In genomic region chr1:165259706-165260105, GRCh38 we compare ENCODE assay signal across 15 cellular contexts.
A peak's percentile ranks its signal among the peaks of the same experiment; 100 is the strongest.
DNase-seq lines count a peak whose midpoint lies in the region; ATAC-seq and TF ChIP-seq lines count a peak whose summit lies in the region.
"Had no signal": no experiment of that assay in that cellular context is flagged by ENCODE, and none has a peak within 500 bp of the region (broad histone marks: within the 10 kb centered on the region; RNA-seq: fewer than 3 reads in every experiment).

No MANE protein-coding gene starts in this region.

- H3K36me3 Mint-ChIP-seq in nephron (ENCODE audit: low read depth) (no peaks in the 10 kb centered on the region), natural killer cell (no peaks in the 10 kb centered on the region)
- H3K36me3 Mint-ChIP-seq in CD8-positive, alpha-beta memory T cell, result no peaks in the 10 kb centered on the region
- H3K36me3 Mint-ChIP-seq: T-cell had no signal

- H3K27me3 ChIP-seq in BLaER1 treated with 17β-estradiol and CSF1 and Interleukin-3, amounts not matched to agents 10 nM and 100 nM, result no peaks in the 10 kb centered on the region
- peaks cover 4% of the 10 kb centered on the region for H3K27me3 ChIP-seq in CD8-positive, alpha-beta memory T cell (ENCODE audit: insufficient read depth, low read length, poor library complexity, severe bottlenecking)
- H3K27me3 ChIP-seq: Peyer's patch, SJCRH30 had no signal

- H3K4me3 Mint-ChIP-seq in nephron (peak overlapping the region in 1 of 3 experiments; percentile 19), natural killer cell (no peak overlapping the region)
- H3K4me3 Mint-ChIP-seq in CD8-positive, alpha-beta memory T cell, result no peak overlapping the region
- H3K4me3 Mint-ChIP-seq: T-cell had no signal

- intact Hi-C loops in natural killer cell (cut with micrococcal nuclease), result no loop called here

- H3K4me1 ChIP-seq in BLaER1 treated with 17β-estradiol and CSF1 and Interleukin-3, amounts not matched to agents 10 nM and 100 nM, result peaks cover 6 to 22% (median 16%) of the 10 kb centered on the region in 10 experiments; a peak in 17 of 20 replicates
- H3K4me1 ChIP-seq in CD8-positive, alpha-beta memory T cell (ENCODE audit: insufficient read depth, low read length), result no peaks in the 10 kb centered on the region
- H3K4me1 ChIP-seq: Peyer's patch had no signal

- H3K4me3 ChIP-seq in BLaER1 treated with 17β-estradiol and CSF1 and Interleukin-3, amounts not matched to agents 10 nM and 100 nM, result no peak overlapping the region
- H3K4me3 ChIP-seq in epithelial cell of esophagus (ENCODE audit: low read length), result no peak overlapping the region
- H3K4me3 ChIP-seq in CD8-positive, alpha-beta memory T cell (ENCODE audit: low read length), result no peak overlapping the region
- H3K4me3 ChIP-seq: Peyer's patch, SJCRH30 had no signal

- ATAC-seq in natural killer cell (no peak), HG03196 (IDR thresholded peaks at IDR 0.05; ENCODE audit: unreplicated experiment) (no peak)
- ATAC-seq: T-cell had no signal

- TF ChIP-seq CTCF in epithelial cell of esophagus (IDR thresholded peaks at IDR 0.05; ENCODE audit: insufficient read depth, low read depth, low read length, missing control alignments), result no peak
- TF ChIP-seq CTCF in nephron (IDR thresholded peaks at IDR 0.05; ENCODE audit: unreplicated experiment in 3 of 3), result no peak
- no peak for TF ChIP-seq CTCF in natural killer cell (IDR thresholded peaks at IDR 0.05)

- peak overlapping the region in 8 of 11 experiments; percentile 14 to 36 (median 32); a peak in 11 of 22 replicates for H3K27ac ChIP-seq in BLaER1 treated with 17β-estradiol and CSF1 and Interleukin-3, amounts not matched to agents 10 nM and 100 nM
- H3K27ac ChIP-seq in CD8-positive, alpha-beta memory T cell (ENCODE audit: low read depth, low read length), result no peak overlapping the region
- H3K27ac ChIP-seq: Peyer's patch, SJCRH30 had no signal

- DNase-seq in NCI-H69 (lab: John Stamatoyannopoulos, UW), result peak; percentile 47
- peak; percentile 43 for DNase-seq in epithelial cell of esophagus (ENCODE audit: low read depth)
- no peak for DNase-seq in natural killer cell
- no peak for DNase-seq in CD8-positive, alpha-beta memory T cell
- DNase-seq: GOT3, HCEC 1CT, Karpas-422, NCI-H1417 treated with DMSO at 0.1 percent for 48 hours, NCI-H187 treated with DMSO at 0.1 percent for 48 hours, Peyer's patch, SJCRH30, T-cell had no signal

- POLR2A ChIA-PET in CD8-positive, alpha-beta memory T cell (lab: Charles Lee), result no interaction called here

- CTCF ChIA-PET in CD8-positive, alpha-beta memory T cell (lab: Charles Lee), result no interaction called here

- H3K4me2 ChIP-seq in BLaER1 treated with 17β-estradiol and CSF1 and Interleukin-3, amounts not matched to agents 10 nM and 100 nM, result peak overlapping the region in 10 of 11 experiments; percentile 6 to 61 (median 50); a peak in 18 of 22 replicates

- H3K27ac Mint-ChIP-seq in nephron, result peak overlapping the region; percentile 9 to 63 (median 45)
- H3K27ac Mint-ChIP-seq in natural killer cell, result no peak overlapping the region
- H3K27ac Mint-ChIP-seq in CD8-positive, alpha-beta memory T cell, result no peak overlapping the region
- H3K27ac Mint-ChIP-seq: T-cell had no signal

- peaks cover 18% of the 10 kb centered on the region for H3K27me3 Mint-ChIP-seq in nephron (ENCODE audit: low read depth)
- peaks cover 3 to 12% of the 10 kb centered on the region in 2 donors for H3K27me3 Mint-ChIP-seq in natural killer cell (ENCODE audit: low read depth in 2 of 2)
- H3K27me3 Mint-ChIP-seq in CD8-positive, alpha-beta memory T cell, result peaks cover 5 to 15% of the 10 kb centered on the region in 2 donors

- H3K9ac ChIP-seq in BLaER1 treated with 17β-estradiol and CSF1 and Interleukin-3, amounts not matched to agents 10 nM and 100 nM, result no peak overlapping the region

- H3K4me1 Mint-ChIP-seq in nephron (peaks cover 22% of the 10 kb centered on the region), natural killer cell (no peaks in the 10 kb centered on the region)
- H3K4me1 Mint-ChIP-seq in CD8-positive, alpha-beta memory T cell, result no peaks in the 10 kb centered on the region
- H3K4me1 Mint-ChIP-seq: T-cell had no signal

- no peaks in the 10 kb centered on the region for H4K20me1 ChIP-seq in BLaER1 treated with 17β-estradiol and CSF1 and Interleukin-3, amounts not matched to agents 10 nM and 100 nM

- H3K9me3 ChIP-seq in BLaER1 treated with 17β-estradiol and CSF1 and Interleukin-3, amounts not matched to agents 10 nM and 100 nM (replicated peaks in 1 of 11), result peaks cover 0 to 9% (median 0%) of the 10 kb centered on the region in 11 experiments; a peak in 1 of 22 replicates
- H3K9me3 ChIP-seq in CD8-positive, alpha-beta memory T cell (ENCODE audit: low read length), result no peaks in the 10 kb centered on the region
- H3K9me3 ChIP-seq: Peyer's patch, SJCRH30 had no signal

- no peaks in the 10 kb centered on the region for H3K36me3 ChIP-seq in BLaER1 treated with 17β-estradiol and CSF1 and Interleukin-3, amounts not matched to agents 10 nM and 100 nM
- no peaks in the 10 kb centered on the region for H3K36me3 ChIP-seq in CD8-positive, alpha-beta memory T cell (ENCODE audit: insufficient read depth, low read length)
- H3K36me3 ChIP-seq: Peyer's patch, SJCRH30 had no signal

- peaks cover 6% of the 10 kb centered on the region for H3K9me3 Mint-ChIP-seq in nephron
- H3K9me3 Mint-ChIP-seq in natural killer cell, result peaks cover 0 to 9% of the 10 kb centered on the region in 2 donors
- peaks cover 0 to 13% (median 0%) of the 10 kb centered on the region in 5 donors for H3K9me3 Mint-ChIP-seq in CD8-positive, alpha-beta memory T cell

Comparison
In these comparisons a context has a peak if more than half of its experiments do, and no peak if none do; other contexts are left out.
1. DNase-seq: peak in NCI-H69 (single experiment) and epithelial cell of esophagus (single experiment); none in natural killer cell (single experiment) and CD8-positive, alpha-beta memory T cell (0 of 5).
2. H3K27ac Mint-ChIP-seq: peak in nephron (3 of 3); none in natural killer cell (0 of 2) and CD8-positive, alpha-beta memory T cell (0 of 8).